In the genomic region with DNA sequence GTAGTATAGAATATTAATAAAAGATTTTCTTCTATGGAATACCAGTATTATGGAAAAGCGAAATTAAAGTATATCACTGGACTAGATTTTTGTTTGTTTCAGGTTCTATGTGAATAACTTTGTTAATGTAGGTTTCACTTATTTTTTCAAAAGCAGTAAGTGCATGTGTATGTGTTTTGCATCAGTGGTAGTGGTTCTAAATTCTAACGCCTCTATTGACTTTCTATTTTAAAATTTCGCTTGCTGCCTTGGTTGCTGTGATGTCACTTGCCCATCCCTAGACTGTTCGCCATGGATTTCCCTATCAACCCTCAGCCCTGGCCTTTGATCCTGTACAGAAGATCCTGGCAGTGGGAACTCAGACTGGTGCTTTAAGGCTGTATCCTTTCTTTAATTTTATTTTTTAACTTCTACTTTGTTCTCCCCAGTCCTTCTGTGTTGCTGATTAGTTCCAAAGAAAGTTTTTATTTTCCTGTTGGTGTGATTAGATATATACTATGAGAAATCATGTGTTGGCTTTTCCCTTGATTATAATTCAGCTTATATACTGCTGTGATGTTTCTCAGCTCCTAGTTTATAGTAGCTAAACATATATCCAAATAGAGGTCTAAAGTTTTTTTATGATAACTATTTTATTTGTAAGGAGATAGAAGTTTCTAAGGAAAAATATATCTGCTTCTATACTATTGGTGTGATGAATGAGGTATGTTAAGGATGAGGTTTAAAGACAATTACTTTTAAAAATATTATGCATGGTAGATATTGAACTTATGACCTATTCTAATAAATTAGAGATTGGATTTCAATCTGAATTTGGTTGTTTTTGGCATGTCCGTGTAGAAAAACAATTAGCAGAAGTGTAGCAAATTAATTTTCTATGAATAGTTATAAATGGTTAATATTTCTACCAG, we compare ENCODE assay signal across 8 cellular contexts. TPM values are rescaled to one million over a fixed set of nuclear protein-coding genes. Genes with fewer than 3 reads are reported as not detected.
DNase-seq lines count a peak whose midpoint lies in the region; ATAC-seq and TF ChIP-seq lines count a peak whose summit lies in the region.

No MANE protein-coding gene starts in this region.

- peak overlapping the region; percentile 84 to 92 for H3K4me3 ChIP-seq in cardiac fibroblast (replicated peaks in 1 of 2; ENCODE audit: low read depth in 2 of 2, low read length in 2 of 2)
- H3K4me3 ChIP-seq in naive thymus-derived CD4-positive, alpha-beta T cell (ENCODE audit: low read length), result no peak overlapping the region

- H3K36me3 Mint-ChIP-seq in naive thymus-derived CD4-positive, alpha-beta T cell, result peaks cover 0 to 3% (median 0%) of the 10 kb centered on the region in 5 donors

- peaks cover 0 to 7% (median 0%) of the 10 kb centered on the region in 3 experiments for H3K36me3 ChIP-seq in naive thymus-derived CD4-positive, alpha-beta T cell (ENCODE audit: control insufficient read depth in 2 of 3, insufficient read depth in 3 of 3, low read length in 3 of 3)

- no peaks in the 10 kb centered on the region for H3K27me3 Mint-ChIP-seq in naive thymus-derived CD4-positive, alpha-beta T cell

- H3K9me3 ChIP-seq in naive thymus-derived CD4-positive, alpha-beta T cell (ENCODE audit: control insufficient read depth in 2 of 3, low read length in 3 of 3), result no peaks in the 10 kb centered on the region

- peaks cover 0 to 3% (median 0%) of the 10 kb centered on the region in 11 donors for H3K9me3 Mint-ChIP-seq in naive thymus-derived CD4-positive, alpha-beta T cell

- H3K4me3 Mint-ChIP-seq in naive thymus-derived CD4-positive, alpha-beta T cell, result peak overlapping the region; percentile 80 to 99 (median 90)

- no peak for ATAC-seq in naive thymus-derived CD4-positive, alpha-beta T cell
- no peak for ATAC-seq in HG02798 (IDR thresholded peaks at IDR 0.05; ENCODE audit: poor library complexity, unreplicated experiment)
- no peak for ATAC-seq in HG03565 (IDR thresholded peaks at IDR 0.05; ENCODE audit: unreplicated experiment)

- H3K4me1 ChIP-seq in naive thymus-derived CD4-positive, alpha-beta T cell (ENCODE audit: control insufficient read depth in 2 of 2, insufficient read depth in 2 of 2, low read length in 2 of 2), result peaks cover 4% of the 10 kb centered on the region in 2 donors

- H3K27ac ChIP-seq in naive thymus-derived CD4-positive, alpha-beta T cell (ENCODE audit: low read depth, low read length), result peak overlapping the region; percentile 32

- POLR2A ChIA-PET in naive thymus-derived CD4-positive, alpha-beta T cell (lab: Charles Lee), result interaction anchor here (1.0 to 1.8 kb wide), 4 partner anchors 9 to 95 kb away, joined by 3 to 6 read pairs (median 4); no protein-coding TSS in a partner anchor

- H3K27me3 ChIP-seq in naive thymus-derived CD4-positive, alpha-beta T cell (ENCODE audit: control insufficient read depth in 2 of 2, insufficient read depth in 2 of 2, low read length in 2 of 2), result no peaks in the 10 kb centered on the region

- peak; percentile 13 for DNase-seq in NCI-H2107 treated with DMSO at 0.1 percent for 48 hours (lab: John Stamatoyannopoulos, UW; ENCODE audit: unreplicated experiment)
- DNase-seq in NCI-H2107 (lab: John Stamatoyannopoulos, UW), result no peak
- DNase-seq in NCI-H510A (lab: John Stamatoyannopoulos, UW), result peak; percentile 2
- DNase-seq in cardiac fibroblast (ENCODE audit: low read depth in 2 of 2), result peak; percentile 56 to 59
- no peak for DNase-seq in naive thymus-derived CD4-positive, alpha-beta T cell
- no peak for DNase-seq in T-helper 9 cell

- peak overlapping the region in 8 of 9 donors; percentile 1 to 92 (median 64) for H3K27ac Mint-ChIP-seq in naive thymus-derived CD4-positive, alpha-beta T cell

- CTCF ChIA-PET in naive thymus-derived CD4-positive, alpha-beta T cell (lab: Charles Lee), result no interaction called here

- H3K4me1 Mint-ChIP-seq in naive thymus-derived CD4-positive, alpha-beta T cell, result peaks cover 31 to 62% (median 51%) of the 10 kb centered on the region in 7 donors

- intact Hi-C loops in naive thymus-derived CD4-positive, alpha-beta T cell (cut with micrococcal nuclease), result loop anchor here (1.0 to 10.0 kb wide), 2 partner anchors 8 to 1471 kb away; partner anchors contain the start of gene EPM2A (in 1 of the 2)

- TF ChIP-seq CTCF in cardiac fibroblast (IDR thresholded peaks at IDR 0.05; ENCODE audit: low read depth, low read length), result no peak

RNA-seq across cellular contexts. Expression of gene STXBP5, which starts 1.7 kb away (rescaled TPM):
- total RNA-seq in naive thymus-derived CD4-positive, alpha-beta T cell, result 10 to 100 TPM; 17.9 to 47.4 (median 28.9) TPM
- 1 to 10 TPM; 2.5 to 4.9 TPM for polyA plus RNA-seq in naive thymus-derived CD4-positive, alpha-beta T cell

Comparison
In these comparisons a context has a peak if more than half of its experiments do, and no peak if none do; other contexts are left out.
1. DNase-seq: peak in NCI-H2107 treated with DMSO at 0.1 percent for 48 hours (single experiment), NCI-H510A (single experiment) and cardiac fibroblast (2 of 2); none in NCI-H2107 (single experiment), naive thymus-derived CD4-positive, alpha-beta T cell (0 of 9) and T-helper 9 cell (single experiment).